In genomic region chr20:53590563-53590962, GRCh38 we compare ENCODE assay signal across 8 cellular contexts. TPM values are rescaled to one million over a fixed set of nuclear protein-coding genes. Genes with fewer than 3 reads are reported as not detected.
A peak's percentile ranks its signal among the peaks of the same experiment; 100 is the strongest.
DNase-seq lines count a peak whose midpoint lies in the region; ATAC-seq, FAIRE-seq and TF ChIP-seq lines count a peak whose summit lies in the region.
"Not testable (repeated sequence)": the region's sequence is repeated elsewhere in the genome, so short reads cannot be mapped to it uniquely, and the experiment has no call there.

No MANE protein-coding gene starts in this region.

- H3K4me1 ChIP-seq in Caco-2 (peaks cover 42% of the 10 kb centered on the region), Karpas-422 (ENCODE audit: low read length) (peaks cover 26% of the 10 kb centered on the region), astrocyte (ENCODE audit: insufficient read depth, low read length) (peaks cover 20% of the 10 kb centered on the region), esophagus muscularis mucosa (peaks cover 25 to 71% (median 51%) of the 10 kb centered on the region in 4 donors), liver (ENCODE audit: control insufficient read depth in 4 of 4, insufficient read depth in 4 of 4, low read length in 3 of 4) (peaks cover 0 to 11% (median 4%) of the 10 kb centered on the region in 4 donors), pancreas (peaks cover 3 to 32% (median 6%) of the 10 kb centered on the region in 3 donors), tibial nerve (peaks cover 0 to 37% (median 32%) of the 10 kb centered on the region in 4 donors)

- not testable (repeated sequence) for H3K27me3 Mint-ChIP-seq in Caco-2 (ENCODE audit: insufficient read depth, unreplicated experiment); astrocyte (ENCODE audit: low read depth, unreplicated experiment)

- H3K9ac ChIP-seq in Karpas-422 (ENCODE audit: low read length) = not testable (repeated sequence)
- H3K9ac ChIP-seq in astrocyte (ENCODE audit: low read length) (peak overlapping the region; percentile 99), liver (ENCODE audit: low read depth in 1 of 2, low read length in 2 of 2) (peak overlapping the region in 1 of 2 donors; percentile 93)

- H3K4me2 ChIP-seq in Karpas-422 (ENCODE audit: low read depth, low read length, poor library complexity, severe bottlenecking) = peak overlapping the region; percentile 41
- H3K4me2 ChIP-seq in astrocyte (ENCODE audit: low read length) = peak overlapping the region; percentile 93

- not testable (repeated sequence) for H2AFZ ChIP-seq in Karpas-422 (ENCODE audit: low read length); astrocyte (ENCODE audit: low read depth, low read length)

- H3K79me2 ChIP-seq in Karpas-422 (ENCODE audit: low read length) = not testable (repeated sequence)
- H3K79me2 ChIP-seq in astrocyte (ENCODE audit: insufficient read depth, low read length) = peaks cover 74% of the 10 kb centered on the region

- not testable (repeated sequence) for TF ChIP-seq RAD21 in liver (IDR thresholded peaks at IDR 0.05)

- not testable (repeated sequence) for TF ChIP-seq EP300 in esophagus muscularis mucosa (IDR thresholded peaks at IDR 0.05); tibial nerve (IDR thresholded peaks at IDR 0.05)

- CTCF ChIA-PET in Caco-2 (lab: Charles Lee) = interaction anchor here (0.5 kb wide), 1 partner anchor 118 kb away, joined by 6 read pairs; no protein-coding TSS in a partner anchor

- H3K4me3 ChIP-seq in Caco-2 (ENCODE audit: low read depth, low read length) (peak overlapping the region; percentile 98), astrocyte (ENCODE audit: insufficient read depth, low read depth, low read length) (peak overlapping the region; percentile 75), esophagus muscularis mucosa (peak overlapping the region; percentile 75 to 94 (median 94)), pancreas (peak overlapping the region in 1 of 4 donors; percentile 81), tibial nerve (peak overlapping the region in 2 of 4 donors; percentile 95 to 96)
- H3K4me3 ChIP-seq in Karpas-422 (ENCODE audit: low read length); liver (ENCODE audit: low read depth in 1 of 3, low read length in 3 of 3): not testable (repeated sequence)

- H3K27ac ChIP-seq in Karpas-422 (ENCODE audit: low read length) = peak overlapping the region; percentile 61; the same call in 1 of the 2 replicates
- peak overlapping the region; percentile 88 for H3K27ac ChIP-seq in VCaP
- H3K27ac ChIP-seq in astrocyte (ENCODE audit: low read depth, low read length) = peak overlapping the region; percentile 97
- H3K27ac ChIP-seq in esophagus muscularis mucosa (replicated peaks in 1 of 4) = peak overlapping the region; percentile 91 to 99 (median 99)
- peak overlapping the region; percentile 97 to 99 for H3K27ac ChIP-seq in liver (ENCODE audit: low read depth in 1 of 2, low read length in 2 of 2)
- H3K27ac ChIP-seq in pancreas = peak overlapping the region in 3 of 4 donors; percentile 96 to 100 (median 99)
- H3K27ac ChIP-seq in tibial nerve = peak overlapping the region; percentile 61 to 100 (median 99)

- POLR2A ChIA-PET in Caco-2 (lab: Charles Lee) = interaction anchor here (0.6 kb wide), 1 partner anchor 256 kb away, joined by 3 read pairs; no protein-coding TSS in a partner anchor

- not testable (repeated sequence) for DNase-seq in Caco-2; Karpas-422; astrocyte (ENCODE audit: low read depth); esophagus muscularis mucosa (ENCODE audit: extremely low spot score); pancreas; tibial nerve (ENCODE audit: low spot score in 2 of 2)

- peaks cover 15% of the 10 kb centered on the region for H3K36me3 Mint-ChIP-seq in Caco-2 (ENCODE audit: insufficient read depth, unreplicated experiment)
- H3K36me3 Mint-ChIP-seq in astrocyte (ENCODE audit: low read depth, unreplicated experiment) = not testable (repeated sequence)

- H3K4me1 Mint-ChIP-seq in Caco-2 (ENCODE audit: low read depth, unreplicated experiment) (peaks cover 43% of the 10 kb centered on the region), astrocyte (ENCODE audit: low read depth, unreplicated experiment) (peaks cover 33% of the 10 kb centered on the region)

- H3K9me3 ChIP-seq in Caco-2; Karpas-422 (ENCODE audit: low read length); astrocyte (ENCODE audit: insufficient read depth, low read depth, low read length); esophagus muscularis mucosa; liver (ENCODE audit: control insufficient read depth in 4 of 4, low read length in 3 of 4); pancreas; tibial nerve: not testable (repeated sequence)

- peak overlapping the region; percentile 80 for H3K27ac Mint-ChIP-seq in Caco-2 (ENCODE audit: unreplicated experiment)
- H3K27ac Mint-ChIP-seq in astrocyte (ENCODE audit: unreplicated experiment) = peak overlapping the region; percentile 91

- not testable (repeated sequence) for BruUV-seq in Caco-2 (replicated peaks; lab: Mats Ljungman, UMichigan)

- not testable (repeated sequence) for TF ChIP-seq POLR2A in esophagus muscularis mucosa (IDR thresholded peaks at IDR 0.05; ENCODE audit: low read depth); tibial nerve (IDR thresholded peaks at IDR 0.05)

- not testable (repeated sequence) for TF ChIP-seq CTCF in Caco-2 (IDR thresholded peaks at IDR 0.05; ENCODE audit: insufficient read depth in 1 of 2, low read depth in 1 of 2, low read length in 1 of 2, severe bottlenecking in 1 of 2, unreplicated experiment in 1 of 2); VCaP (conservative IDR thresholded peaks at IDR 0.05); astrocyte (IDR thresholded peaks at IDR 0.05; ENCODE audit: insufficient read depth, low read depth, low read length); esophagus muscularis mucosa (IDR thresholded peaks at IDR 0.05); liver (IDR thresholded peaks at IDR 0.05; ENCODE audit: low read depth, low read length, missing input control); pancreas (IDR thresholded peaks at IDR 0.05); tibial nerve (IDR thresholded peaks at IDR 0.05)

- not testable (repeated sequence) for H3K27me3 ChIP-seq in Caco-2 (replicated peaks; ENCODE audit: control insufficient read depth, insufficient read depth, low read length); Karpas-422 (ENCODE audit: low read length); astrocyte (ENCODE audit: insufficient read depth, low read length); esophagus muscularis mucosa; liver (ENCODE audit: control insufficient read depth in 4 of 4, insufficient read depth in 4 of 4, low read length in 3 of 4); pancreas; tibial nerve

- FAIRE-seq in astrocyte (lab: Jason Lieb, UNC); pancreas (lab: Jason Lieb, UNC): not testable (repeated sequence)

- H3K36me3 ChIP-seq in Caco-2 (ENCODE audit: control insufficient read depth, insufficient read depth, low read length); Karpas-422 (ENCODE audit: insufficient read depth, low read length); astrocyte (ENCODE audit: insufficient read depth, low read length); esophagus muscularis mucosa; liver (ENCODE audit: control insufficient read depth in 4 of 4, insufficient read depth in 3 of 4, low read depth in 1 of 4, low read length in 3 of 4); pancreas; tibial nerve: not testable (repeated sequence)

- intact Hi-C loops in Caco-2 (cut with micrococcal nuclease; ENCODE audit: unreplicated experiment) = loop anchor here (5.0 kb wide), 2 partner anchors 197 to 327 kb away; no protein-coding TSS in a partner anchor
- intact Hi-C loops in esophagus muscularis mucosa (cut with DNase I); pancreas (cut with DNase I): not testable (repeated sequence)

- H3K9me3 Mint-ChIP-seq in Caco-2 (ENCODE audit: unreplicated experiment); astrocyte (ENCODE audit: unreplicated experiment): not testable (repeated sequence)

- H3K4me3 Mint-ChIP-seq in Caco-2 (ENCODE audit: unreplicated experiment) (peak overlapping the region; percentile 87), astrocyte (ENCODE audit: unreplicated experiment) (peak overlapping the region; percentile 87)

- ATAC-seq in pancreas = not testable (repeated sequence)

- H3K9me2 ChIP-seq in Karpas-422 (replicated peaks; ENCODE audit: insufficient read depth, low read length) = not testable (repeated sequence)

- H4K20me1 ChIP-seq in Karpas-422 (ENCODE audit: insufficient read depth, low read depth, low read length); astrocyte (ENCODE audit: insufficient read depth, low read length): not testable (repeated sequence)

RNA-seq across cellular contexts. Expression of gene ZNF217, which starts 3.1 kb away (rescaled TPM):
- total RNA-seq in Caco-2 (2022) = 65.5 and 73.2 TPM in 2 replicates
- 1.5 and 2.2 TPM in 2 replicates for total RNA-seq in Karpas-422 (2014; rRNA removed; shearing (Covaris generic); ENCODE audit: low replicate concordance)
- 54.6 and 57.9 TPM in 2 replicates for total RNA-seq in astrocyte
- total RNA-seq in esophagus muscularis mucosa = 10 to 100 TPM; 15.4 to 27.3 (median 18.6) TPM
- total RNA-seq in liver = 10 to 100 TPM; 14.9 to 16.3 TPM
- polyA plus RNA-seq in liver = 1 to 10 TPM; 4.2 to 7.6 TPM
- 10 to 100 TPM; 10.2 to 29.5 (median 13.4) TPM for total RNA-seq in pancreas
- 1 to 10 TPM; 4.2 to 5.1 TPM for polyA plus RNA-seq in pancreas
- total RNA-seq in tibial nerve = 10 to 100 TPM; 21.4 to 24.3 (median 23.1) TPM
